8 cellular contexts compared by ENCODE assay signal in the genomic region with DNA sequence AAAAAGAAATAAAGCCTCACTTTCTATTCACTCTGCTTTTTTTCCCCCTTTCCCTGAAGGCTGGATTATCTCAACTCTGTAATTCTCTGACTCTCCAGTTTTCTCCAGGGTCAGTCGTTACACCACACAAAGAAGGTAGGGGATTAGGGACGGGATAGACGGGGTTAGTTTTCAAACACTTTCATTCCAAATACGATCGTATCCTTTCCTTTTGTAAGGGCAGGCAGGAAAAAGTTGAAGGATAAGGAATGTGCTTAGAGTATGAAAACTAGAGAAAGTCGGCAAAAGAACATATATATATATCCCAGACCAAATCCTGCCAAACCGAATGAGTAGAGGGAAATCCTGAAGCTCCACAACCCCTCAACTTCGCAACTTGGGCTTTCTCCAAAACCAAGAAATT. TPM values are rescaled to one million over a fixed set of nuclear protein-coding genes. Genes with fewer than 3 reads are reported as not detected.
DNase-seq lines count a peak whose midpoint lies in the region; ATAC-seq and TF ChIP-seq lines count a peak whose summit lies in the region.

No MANE protein-coding gene starts in this region.

- DNase-seq in NCI-H82 (lab: John Stamatoyannopoulos, UW) (peak; percentile 58), dorsolateral prefrontal cortex (no peak), neural crest cell (ENCODE audit: low read depth, low spot score) (no peak), kidney glomerular epithelial cell (lab: John Stamatoyannopoulos, UW) (no peak)

- intact Hi-C loops in dorsolateral prefrontal cortex (cut with DNase I), result loop anchor here (2.0 to 10.0 kb wide), 5 partner anchors 31 to 337 kb away; partner anchors contain the start of genes MYL6 (in 1 of the 2), NABP2 (in 1 of the 2), RNF41 (in 1 of the 2) and SMARCC2 (in 1 of the 2)

- no peaks in the 10 kb centered on the region for H3K9me3 Mint-ChIP-seq in neural crest cell

- peak overlapping the region; percentile 90 for H3K4me2 ChIP-seq in BLaER1

- H3K4me3 Mint-ChIP-seq in neural crest cell, result peak overlapping the region; percentile 92

- H3K4me1 Mint-ChIP-seq in neural crest cell, result peaks cover 38% of the 10 kb centered on the region

- H3K27me3 ChIP-seq in BLaER1, result no peaks in the 10 kb centered on the region
- H3K27me3 ChIP-seq in dorsolateral prefrontal cortex, result no peaks in the 10 kb centered on the region

- H3K27me3 Mint-ChIP-seq in neural crest cell (ENCODE audit: low read depth), result no peaks in the 10 kb centered on the region

- H3K27ac Mint-ChIP-seq in neural crest cell (ENCODE audit: unreplicated experiment), result peak overlapping the region; percentile 99

- peak overlapping the region; percentile 72 for H3K9ac ChIP-seq in BLaER1

- ATAC-seq in HG03457 (IDR thresholded peaks at IDR 0.05; ENCODE audit: unreplicated experiment), result no peak
- ATAC-seq in GM21515 (IDR thresholded peaks at IDR 0.05; ENCODE audit: unreplicated experiment), result no peak
- no peak for ATAC-seq in GM21447 (IDR thresholded peaks at IDR 0.05; ENCODE audit: unreplicated experiment)

- H4K20me1 ChIP-seq in BLaER1, result no peaks in the 10 kb centered on the region; the same call in 1 of the 2 replicates

- peaks cover 59% of the 10 kb centered on the region for H3K4me1 ChIP-seq in BLaER1

- peaks cover 12% of the 10 kb centered on the region for H3K36me3 Mint-ChIP-seq in neural crest cell (ENCODE audit: low read depth)

- peak overlapping the region; percentile 64 for H3K27ac ChIP-seq in BLaER1
- peak overlapping the region; percentile 17 to 93 (median 84) for H3K27ac ChIP-seq in dorsolateral prefrontal cortex

- no peaks in the 10 kb centered on the region for H3K9me3 ChIP-seq in BLaER1

- H3K4me3 ChIP-seq in BLaER1 (peak overlapping the region; percentile 88), dorsolateral prefrontal cortex (peak overlapping the region; percentile 63 to 98 (median 85))

- TF ChIP-seq CTCF in dorsolateral prefrontal cortex (IDR thresholded peaks at IDR 0.05 in 54 of 56, conservative IDR thresholded peaks at IDR 0.05 in 2 of 56; ENCODE audit: low read depth in 1 of 56, partially characterized antibody in 56 of 56) (no peak), neural crest cell (conservative IDR thresholded peaks at IDR 0.05) (no peak)

- H3K36me3 ChIP-seq in BLaER1, result peaks cover 28% of the 10 kb centered on the region

RNA-seq across cellular contexts. Expression of gene ESYT1, which starts 0.6 kb away (rescaled TPM):
- total RNA-seq in dorsolateral prefrontal cortex (10 to 100 TPM; 32.5 to 86.2 (median 56.5) TPM), neural crest cell (118 and 121 TPM in 2 replicates)

RNA-seq across cellular contexts. Expression of gene ZC3H10, which starts 9.4 kb away (rescaled TPM):
- total RNA-seq in dorsolateral prefrontal cortex (10 to 100 TPM in 25 of 120 experiments, 1 to 10 TPM in 95; 4.3 to 14.7 (median 8.4) TPM), neural crest cell (19.1 and 19.3 TPM in 2 replicates)

RNA-seq across cellular contexts. Expression of gene RPL41, which starts 11.1 kb away (rescaled TPM):
- total RNA-seq in dorsolateral prefrontal cortex, result 1,000 to 10,000 TPM in 91 of 120 experiments, 100 to 1,000 TPM in 29; 743 to 1,715 (median 1,080) TPM
- 4,478 and 4,582 TPM in 2 replicates for total RNA-seq in neural crest cell

RNA-seq across cellular contexts. Expression of gene PA2G4, which starts 23.1 kb away (rescaled TPM):
- total RNA-seq in dorsolateral prefrontal cortex (10 to 100 TPM; 40.1 to 80.6 (median 58.7) TPM), neural crest cell (201 and 213 TPM in 2 replicates)

RNA-seq across cellular contexts. Expression of gene MYL6B, which starts 24.9 kb away (rescaled TPM):
- 100 to 1,000 TPM in 116 of 120 experiments, 10 to 100 TPM in 4; 75.7 to 236 (median 160) TPM for total RNA-seq in dorsolateral prefrontal cortex
- 178 and 189 TPM in 2 replicates for total RNA-seq in neural crest cell
